Comparison of ENCODE assay signal across 22 cellular contexts in the genomic region with DNA sequence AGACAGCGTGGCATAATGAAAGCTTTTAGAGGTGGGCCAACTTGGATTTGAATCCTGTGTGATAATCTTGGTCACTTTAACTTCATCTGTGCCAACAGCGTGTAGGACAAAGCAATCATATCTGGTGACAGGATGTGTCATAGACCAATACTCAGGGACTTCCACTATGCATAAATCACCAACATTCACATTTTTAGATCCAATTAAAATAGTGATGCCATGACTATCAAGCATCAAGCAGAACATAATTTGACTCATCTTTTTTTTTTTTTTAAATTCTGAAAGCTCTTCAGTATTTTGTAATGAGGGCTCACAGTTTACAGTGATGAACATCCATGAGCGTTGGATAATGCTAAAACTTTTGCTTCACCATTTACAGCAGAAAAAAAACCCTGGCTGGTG. TPM values are rescaled to one million over a fixed set of nuclear protein-coding genes. Genes with fewer than 3 reads are reported as not detected.
DNase-seq lines count a peak whose midpoint lies in the region; ATAC-seq and TF ChIP-seq lines count a peak whose summit lies in the region.
"Had no signal": no experiment of that assay in that cellular context is flagged by ENCODE, and none has a peak within 500 bp of the region (broad histone marks: within the 10 kb centered on the region; RNA-seq: fewer than 3 reads in every experiment).

No MANE protein-coding gene starts in this region.

- H3K9ac ChIP-seq in PC-3 (ENCODE audit: low read length), result no peak overlapping the region

- no peak overlapping the region for H3K4me2 ChIP-seq in PC-3 (ENCODE audit: low read length)
- H3K4me2 ChIP-seq: PC-9 had no signal

- no peak for TF ChIP-seq CTCF in A673 (conservative IDR thresholded peaks at IDR 0.05; ENCODE audit: low read depth, low read length)
- TF ChIP-seq CTCF in PC-3 (conservative IDR thresholded peaks at IDR 0.05; ENCODE audit: low read depth, low read length), result no peak

- H2AFZ ChIP-seq in PC-3 (ENCODE audit: low read length), result no peak overlapping the region
- H2AFZ ChIP-seq: PC-9 had no signal

- no peaks in the 10 kb centered on the region for H3K79me2 ChIP-seq in PC-3 (ENCODE audit: low read length)

- H3K4me3 ChIP-seq in A673 (ENCODE audit: low read depth, low read length, poor library complexity, severe bottlenecking), result no peak overlapping the region
- no peak overlapping the region for H3K4me3 ChIP-seq in PC-3 (ENCODE audit: low read length)
- H3K4me3 ChIP-seq in naive thymus-derived CD4-positive, alpha-beta T cell (ENCODE audit: low read length), result no peak overlapping the region
- H3K4me3 ChIP-seq: esophagus muscularis mucosa, PC-9, SJSA1, testis had no signal

- no peaks in the 10 kb centered on the region for H3K9me2 ChIP-seq in PC-3 (replicated peaks; ENCODE audit: low read length)

- H3K9me3 ChIP-seq in A673 (ENCODE audit: low read depth, low read length, poor library complexity, severe bottlenecking), result no peaks in the 10 kb centered on the region
- no peaks in the 10 kb centered on the region for H3K9me3 ChIP-seq in PC-3 (ENCODE audit: low read length)
- H3K9me3 ChIP-seq in naive thymus-derived CD4-positive, alpha-beta T cell (ENCODE audit: control insufficient read depth in 2 of 3, low read length in 3 of 3), result no peaks in the 10 kb centered on the region
- H3K9me3 ChIP-seq: esophagus muscularis mucosa, SJSA1, testis had no signal

- no peak overlapping the region for H3K27ac Mint-ChIP-seq in naive thymus-derived CD4-positive, alpha-beta T cell
- H3K27ac Mint-ChIP-seq: activated T-helper 2 cell treated with anti-CD3 and anti-CD28 coated beads, Interferon-gamma antibody, Interleukin-2, Interleukin-4, amounts not matched to agents 10 μg/mL and 5 μg/mL and 100 μg/mL, durations not matched to agents 14 hours and 24 hours and 36 hours; B cell; WTC11 had no signal

- H3K4me3 Mint-ChIP-seq in naive thymus-derived CD4-positive, alpha-beta T cell, result no peak overlapping the region
- H3K4me3 Mint-ChIP-seq: B cell; central memory CD8-positive, alpha-beta T cell; WTC11 had no signal

- POLR2A ChIA-PET in A673 (lab: Charles Lee; ENCODE audit: low non-redundant PET), result interaction anchor here (0.6 kb wide), 1 partner anchor 104 kb away, joined by 4 read pairs; no protein-coding TSS in a partner anchor
- POLR2A ChIA-PET in PC-3 (lab: Charles Lee; ENCODE audit: unreplicated experiment), result interaction anchor here (0.7 kb wide), 1 partner anchor 127 kb away, joined by 4 read pairs; no protein-coding TSS in a partner anchor
- POLR2A ChIA-PET in naive thymus-derived CD4-positive, alpha-beta T cell (lab: Charles Lee), result no interaction called here

- H3K36me3 Mint-ChIP-seq in naive thymus-derived CD4-positive, alpha-beta T cell, result no peaks in the 10 kb centered on the region
- H3K36me3 Mint-ChIP-seq: WTC11 had no signal

- H3F3A ChIP-seq in PC-3 (ENCODE audit: low read length, unreplicated experiment), result no peaks in the 10 kb centered on the region

- no peaks in the 10 kb centered on the region for H3K4me1 ChIP-seq in A673 (ENCODE audit: insufficient read depth, low read length, poor library complexity, severe bottlenecking)
- peaks cover 32% of the 10 kb centered on the region for H3K4me1 ChIP-seq in PC-3 (ENCODE audit: insufficient read depth, low read length)
- peaks cover 0 to 3% of the 10 kb centered on the region in 2 donors for H3K4me1 ChIP-seq in naive thymus-derived CD4-positive, alpha-beta T cell (ENCODE audit: control insufficient read depth in 2 of 2, insufficient read depth in 2 of 2, low read length in 2 of 2)
- H3K4me1 ChIP-seq: testis had no signal

- no peak for ATAC-seq in PC-3
- ATAC-seq in HG03108 (IDR thresholded peaks at IDR 0.05; ENCODE audit: unreplicated experiment), result no peak
- no peak for ATAC-seq in naive thymus-derived CD4-positive, alpha-beta T cell
- ATAC-seq: left ventricle myocardium superior, WTC11 had no signal

- intact Hi-C loops in A673 (cut with micrococcal nuclease; ENCODE audit: unreplicated experiment), result no loop called here
- intact Hi-C loops in PC-3 (cut with micrococcal nuclease), result loop anchor here (5.0 to 10.0 kb wide), 2 partner anchors 78 to 201 kb away; no protein-coding TSS in a partner anchor
- intact Hi-C loops in naive thymus-derived CD4-positive, alpha-beta T cell (cut with micrococcal nuclease), result no loop called here

- no peaks in the 10 kb centered on the region for H3K27me3 Mint-ChIP-seq in naive thymus-derived CD4-positive, alpha-beta T cell
- H3K27me3 Mint-ChIP-seq: B cell; central memory CD8-positive, alpha-beta T cell had no signal

- DNase-seq in A673 (ENCODE audit: low spot score) (peak; percentile 59), EH (ENCODE audit: low read depth) (peak; percentile 83), PC-3 (peak; percentile 41), fibroblast of peridontal ligament (ENCODE audit: extremely low read depth) (peak; percentile 53), COLO668 (lab: John Stamatoyannopoulos, UW; ENCODE audit: unreplicated experiment) (no peak)
- no peak for DNase-seq in naive thymus-derived CD4-positive, alpha-beta T cell
- DNase-seq: amygdala; COR-L47; effector CD4-positive, alpha-beta T cell; IMR-90; left ventricle myocardium superior; NCI-H1694; NCI-H82; testis had no signal

- H3K4me1 Mint-ChIP-seq in naive thymus-derived CD4-positive, alpha-beta T cell, result peaks cover 0 to 31% (median 8%) of the 10 kb centered on the region in 7 donors

- H3K36me3 ChIP-seq in A673 (ENCODE audit: insufficient read depth, low read length, poor library complexity, severe bottlenecking) (no peaks in the 10 kb centered on the region), PC-3 (ENCODE audit: low read depth, low read length) (no peaks in the 10 kb centered on the region)
- H3K36me3 ChIP-seq in naive thymus-derived CD4-positive, alpha-beta T cell (ENCODE audit: control insufficient read depth in 2 of 3, insufficient read depth in 3 of 3, low read length in 3 of 3), result no peaks in the 10 kb centered on the region
- H3K36me3 ChIP-seq: esophagus muscularis mucosa, SJSA1 had no signal

- CTCF ChIA-PET in A673 (lab: Charles Lee), result no interaction called here
- CTCF ChIA-PET in PC-3 (lab: Charles Lee), result no interaction called here
- CTCF ChIA-PET in naive thymus-derived CD4-positive, alpha-beta T cell (lab: Charles Lee), result no interaction called here

- H3K27me3 ChIP-seq in A673 (replicated peaks; ENCODE audit: insufficient read depth, low read depth, low read length, poor library complexity) (no peaks in the 10 kb centered on the region), PC-3 (ENCODE audit: low read length) (no peaks in the 10 kb centered on the region)
- no peaks in the 10 kb centered on the region for H3K27me3 ChIP-seq in naive thymus-derived CD4-positive, alpha-beta T cell (ENCODE audit: control insufficient read depth in 2 of 2, insufficient read depth in 2 of 2, low read length in 2 of 2)
- H3K27me3 ChIP-seq: esophagus muscularis mucosa, SJSA1, testis had no signal

- H3K9me3 Mint-ChIP-seq in naive thymus-derived CD4-positive, alpha-beta T cell, result no peaks in the 10 kb centered on the region
- H3K9me3 Mint-ChIP-seq: activated T-helper 2 cell treated with anti-CD3 and anti-CD28 coated beads, Interferon-gamma antibody, Interleukin-2, Interleukin-4, amounts not matched to agents 10 μg/mL and 5 μg/mL and 100 μg/mL, durations not matched to agents 14 hours and 24 hours and 36 hours; central memory CD8-positive, alpha-beta T cell had no signal

- no peaks in the 10 kb centered on the region for H4K20me1 ChIP-seq in PC-3 (ENCODE audit: low read length)

- no TSS peak for BruUV-seq in A673 (replicated peaks; lab: Mats Ljungman, UMichigan)
- BruUV-seq in PC-3 (replicated peaks; lab: Mats Ljungman, UMichigan), result no TSS peak

- H3K27ac ChIP-seq in A673 (ENCODE audit: low read depth, low read length, poor library complexity, severe bottlenecking) (no peak overlapping the region), PC-3 (ENCODE audit: low read length) (no peak overlapping the region)
- H3K27ac ChIP-seq in naive thymus-derived CD4-positive, alpha-beta T cell (ENCODE audit: low read depth, low read length), result no peak overlapping the region
- H3K27ac ChIP-seq: esophagus muscularis mucosa, PC-9, SJSA1, testis had no signal

RNA-seq across cellular contexts. Expression of gene RAPGEF2, which starts 27.3 kb away (rescaled TPM):
- total RNA-seq in A673 (2021), result 31.9 and 36.8 TPM in 2 replicates
- 21.2 and 21.7 TPM in 2 replicates for total RNA-seq in PC-3 (2014; rRNA removed)
- total RNA-seq in naive thymus-derived CD4-positive, alpha-beta T cell, result 10 to 100 TPM; 19.1 to 35.2 (median 21.9) TPM
- under 1 TPM; 0.72 to 0.87 TPM for polyA plus RNA-seq in naive thymus-derived CD4-positive, alpha-beta T cell

Comparison
In these comparisons a context has a peak if more than half of its experiments do, and no peak if none do; other contexts are left out.
1. DNase-seq: peak in A673 (single experiment), EH (single experiment), PC-3 (single experiment) and fibroblast of peridontal ligament (single experiment); none in COLO668 (single experiment) and naive thymus-derived CD4-positive, alpha-beta T cell (0 of 9).